In the genomic region with DNA sequence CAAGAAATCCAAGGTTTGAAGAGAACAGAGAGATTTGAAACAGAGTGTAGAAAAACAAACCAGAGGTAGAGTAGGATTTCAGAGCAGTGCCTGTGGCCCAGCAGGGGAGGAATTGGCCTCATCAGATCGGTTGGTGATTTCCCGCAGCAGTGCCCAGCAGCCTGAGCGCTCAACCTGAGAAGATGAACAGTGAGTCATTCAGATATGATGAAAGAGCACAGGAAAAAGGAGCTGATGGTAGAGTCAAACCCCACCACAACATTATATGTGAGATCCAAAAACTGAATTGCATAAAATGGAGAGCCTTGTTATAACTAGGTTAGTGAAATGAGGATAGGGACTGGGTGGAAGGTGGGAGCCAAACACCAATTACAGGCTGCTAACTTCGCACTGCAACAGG, we compare ENCODE assay signal across 9 cellular contexts.
DNase-seq lines count a peak whose midpoint lies in the region; ATAC-seq, FAIRE-seq and TF ChIP-seq lines count a peak whose summit lies in the region.
"Had no signal": no experiment of that assay in that cellular context is flagged by ENCODE, and none has a peak within 500 bp of the region (broad histone marks: within the 10 kb centered on the region; RNA-seq: fewer than 3 reads in every experiment).

No MANE protein-coding gene starts in this region.

- DNase-seq in HepG2 (ENCODE audit: low spot score) (no peak), right lobe of liver (no peak), T-cell (peak in 10 of 34 experiments; percentile 2 to 23 (median 6)), middle frontal gyrus (ENCODE audit: extremely low spot score, low spot score) (no peak), D341Med (ENCODE audit: low spot score) (no peak), GM23338 (ENCODE audit: low spot score) (no peak)
- no peak for DNase-seq in central memory CD8-positive, alpha-beta T cell (ENCODE audit: low spot score in 2 of 2)

- no peak overlapping the region for H3K9ac ChIP-seq in HepG2 (ENCODE audit: insufficient read depth, low read depth, low read length)

- TF ChIP-seq CTCF in HepG2 (CRISPR knock-in tag; IDR thresholded peaks at IDR 0.05), result no peak
- no peak for TF ChIP-seq CTCF in right lobe of liver (IDR thresholded peaks at IDR 0.05)
- no peak for TF ChIP-seq CTCF in GM23338 (conservative IDR thresholded peaks at IDR 0.05; ENCODE audit: low read depth in 2 of 2)

- WGBS in HepG2 (ENCODE audit: low lambda C conversion rate), result 70% methylated on average over 4 of the region's 4 CpGs
- 65% methylated on average over 4 of the region's 4 CpGs for WGBS in right lobe of liver (ENCODE audit: insufficient coverage, low coverage, low lambda C conversion rate, missing lambda C conversion rate)

- TF ChIP-seq POLR2A in HepG2 (IDR thresholded peaks at IDR 0.05; ENCODE audit: insufficient read depth in 1 of 2, low read depth in 2 of 2, low read length in 2 of 2) (no peak), right lobe of liver (IDR thresholded peaks at IDR 0.05) (no peak)

- H3F3A ChIP-seq in GM23338 (replicated peaks; ENCODE audit: low read depth), result no peaks in the 10 kb centered on the region

- ATAC-seq in HepG2 (no peak), right lobe of liver (no peak), T-cell (replicated peaks in 1 of 4) (peak; percentile 48 to 74 (median 55)), GM21447 (IDR thresholded peaks at IDR 0.05; ENCODE audit: unreplicated experiment) (no peak), GM23338 (no peak)
- peak; percentile 71 for ATAC-seq in central memory CD8-positive, alpha-beta T cell (replicated peaks; ENCODE audit: extremely low read depth, poor library complexity, severe bottlenecking)

- no peak overlapping the region for H3K27ac Mint-ChIP-seq in T-cell
- H3K27ac Mint-ChIP-seq in central memory CD8-positive, alpha-beta T cell (ENCODE audit: low read depth), result no peak overlapping the region
- no peak overlapping the region for H3K27ac Mint-ChIP-seq in GM23338

- H3K9me3 ChIP-seq in HepG2 (ENCODE audit: low read length) (no peaks in the 10 kb centered on the region), right lobe of liver (no peaks in the 10 kb centered on the region)

- no peak for FAIRE-seq in HepG2 (lab: Jason Lieb, UNC)
- FAIRE-seq: endometrium had no signal

- intact Hi-C loops in HepG2 (cut with micrococcal nuclease; ENCODE audit: unreplicated experiment), result no loop called here
- intact Hi-C loops in right lobe of liver (cut with DNase I), result no loop called here

- POLR2A ChIA-PET in HepG2 (lab: Yijun Ruan, JAX) (no interaction called here), T-cell (lab: Charles Lee) (no interaction called here)

- no peak overlapping the region for H3K4me3 ChIP-seq in HepG2 (replicated peaks in 1 of 3; ENCODE audit: insufficient read depth in 1 of 3, low read depth in 2 of 3, low read length in 3 of 3)
- no peak overlapping the region for H3K4me3 ChIP-seq in right lobe of liver
- H3K4me3 ChIP-seq in GM23338, result no peak overlapping the region

- H3K27me3 Mint-ChIP-seq in T-cell (no peaks in the 10 kb centered on the region), GM23338 (ENCODE audit: insufficient read depth, low read depth, poor library complexity) (no peaks in the 10 kb centered on the region)
- H3K27me3 Mint-ChIP-seq in central memory CD8-positive, alpha-beta T cell, result no peaks in the 10 kb centered on the region

- no peak for TF ChIP-seq EP300 in HepG2 (IDR thresholded peaks at IDR 0.05; ENCODE audit: low read depth in 2 of 2, low read length in 2 of 2)
- TF ChIP-seq EP300 in HepG2 (CRISPR knock-in tag; IDR thresholded peaks at IDR 0.05; ENCODE audit: borderline replicate concordance), result no peak

- no peak overlapping the region for H2AFZ ChIP-seq in HepG2 (ENCODE audit: low read length)
- H2AFZ ChIP-seq in GM23338, result no peak overlapping the region

- H3K36me3 Mint-ChIP-seq in T-cell (no peaks in the 10 kb centered on the region), GM23338 (ENCODE audit: low read depth) (no peaks in the 10 kb centered on the region; the same call in 2 of the 3 replicates)
- no peaks in the 10 kb centered on the region for H3K36me3 Mint-ChIP-seq in central memory CD8-positive, alpha-beta T cell (ENCODE audit: insufficient read depth)

- H3K79me2 ChIP-seq in HepG2 (ENCODE audit: insufficient read depth, low read length), result no peaks in the 10 kb centered on the region
- H3K79me2 ChIP-seq in GM23338 (replicated peaks; ENCODE audit: insufficient read depth), result no peaks in the 10 kb centered on the region

- H3K4me1 Mint-ChIP-seq in T-cell (peaks cover 0 to 2% (median 2%) of the 10 kb centered on the region in 3 donors), GM23338 (peaks cover 4% of the 10 kb centered on the region)
- no peaks in the 10 kb centered on the region for H3K4me1 Mint-ChIP-seq in central memory CD8-positive, alpha-beta T cell

- no peak overlapping the region for H3K27ac ChIP-seq in HepG2 (ENCODE audit: extremely low read length, insufficient read depth, low read length)
- no peak overlapping the region for H3K27ac ChIP-seq in right lobe of liver
- H3K27ac ChIP-seq in GM23338 (ENCODE audit: low read depth), result no peak overlapping the region

- no peak for TF ChIP-seq RAD21 in HepG2 (CRISPR knock-in tag; IDR thresholded peaks at IDR 0.05)

- CTCF ChIA-PET in HepG2 (lab: Yijun Ruan, JAX; ENCODE audit: low intra/inter-chr PET ratio, low total read pairs), result no interaction called here
- CTCF ChIA-PET in T-cell (lab: Charles Lee), result interaction anchor here in 1 of 2 donors (0.5 to 1.6 kb wide), 2 partner anchors 10 to 178 kb away, joined by 3 to 7 read pairs; no protein-coding TSS in a partner anchor

- H3K9me3 Mint-ChIP-seq in T-cell (no peaks in the 10 kb centered on the region), GM23338 (no peaks in the 10 kb centered on the region)
- H3K9me3 Mint-ChIP-seq in central memory CD8-positive, alpha-beta T cell, result no peaks in the 10 kb centered on the region

- peaks cover 26% of the 10 kb centered on the region for H3K9me2 ChIP-seq in GM23338 (ENCODE audit: insufficient read depth)

- peaks cover 9% of the 10 kb centered on the region for H3K4me1 ChIP-seq in HepG2 (ENCODE audit: insufficient read depth, low read length)
- H3K4me1 ChIP-seq in right lobe of liver, result peaks cover 0 to 18% (median 0%) of the 10 kb centered on the region in 4 donors
- H3K4me1 ChIP-seq in GM23338 (ENCODE audit: insufficient read depth), result no peaks in the 10 kb centered on the region

- H3K4me2 ChIP-seq in HepG2 (ENCODE audit: low read depth, low read length) (no peak overlapping the region), GM23338 (no peak overlapping the region)

- in situ Hi-C loops in HepG2 (cut with HindIII; ENCODE audit: extremely low pct_ligation_motif_present, low pct_unique_long_range_greater_than_20kb), result no loop called here

- no TSS peak for BruUV-seq in HepG2 (replicated peaks; lab: Mats Ljungman, UMichigan)

- H3K4me3 Mint-ChIP-seq in T-cell, result no peak overlapping the region
- H3K4me3 Mint-ChIP-seq in central memory CD8-positive, alpha-beta T cell, result no peak overlapping the region
- no peak overlapping the region for H3K4me3 Mint-ChIP-seq in GM23338

- H3K36me3 ChIP-seq in HepG2 (replicated peaks in 1 of 2; ENCODE audit: control insufficient read depth in 1 of 2, insufficient read depth in 2 of 2, low read length in 2 of 2) (no peaks in the 10 kb centered on the region), right lobe of liver (no peaks in the 10 kb centered on the region), GM23338 (ENCODE audit: insufficient read depth) (no peaks in the 10 kb centered on the region)

- H4K20me1 ChIP-seq in HepG2 (ENCODE audit: insufficient read depth, low read length) (no peaks in the 10 kb centered on the region), GM23338 (replicated peaks; ENCODE audit: insufficient read depth) (no peaks in the 10 kb centered on the region)

- H3K27me3 ChIP-seq in HepG2 (ENCODE audit: control insufficient read depth in 1 of 2, insufficient read depth in 2 of 2, low read length in 2 of 2) (peaks cover 0 to 3% of the 10 kb centered on the region in 2 experiments; a peak in 1 of 5 replicates), right lobe of liver (no peaks in the 10 kb centered on the region), GM23338 (ENCODE audit: insufficient read depth) (no peaks in the 10 kb centered on the region)

TF ChIP-seq in HepG2, 621 proteins besides CTCF, POLR2A, EP300 and RAD21 (continues in another document):
- TF ChIP-seq, protein P1, sequence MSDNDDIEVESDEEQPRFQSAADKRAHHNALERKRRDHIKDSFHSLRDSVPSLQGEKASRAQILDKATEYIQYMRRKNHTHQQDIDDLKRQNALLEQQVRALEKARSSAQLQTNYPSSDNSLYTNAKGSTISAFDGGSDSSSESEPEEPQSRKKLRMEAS (IDR thresholded peaks at IDR 0.05), result no peak
- TF ChIP-seq FOSL2 (CRISPR knock-in tag; IDR thresholded peaks at IDR 0.05), result peak; percentile 18; the same call in 1 of the 2 replicates
- TF ChIP-seq, protein P2, sequence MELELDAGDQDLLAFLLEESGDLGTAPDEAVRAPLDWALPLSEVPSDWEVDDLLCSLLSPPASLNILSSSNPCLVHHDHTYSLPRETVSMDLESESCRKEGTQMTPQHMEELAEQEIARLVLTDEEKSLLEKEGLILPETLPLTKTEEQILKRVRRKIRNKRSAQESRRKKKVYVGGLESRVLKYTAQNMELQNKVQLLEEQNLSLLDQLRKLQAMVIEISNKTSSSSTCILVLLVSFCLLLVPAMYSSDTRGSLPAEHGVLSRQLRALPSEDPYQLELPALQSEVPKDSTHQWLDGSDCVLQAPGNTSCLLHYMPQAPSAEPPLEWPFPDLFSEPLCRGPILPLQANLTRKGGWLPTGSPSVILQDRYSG (CRISPR knock-in tag; IDR thresholded peaks at IDR 0.05), result no peak
- no peak for TF ChIP-seq SMAD9 (CRISPR knock-in tag; IDR thresholded peaks at IDR 0.05)
- TF ChIP-seq CBFB (CRISPR knock-in tag; IDR thresholded peaks at IDR 0.05), result no peak
- no peak for TF ChIP-seq ZNF619 (CRISPR knock-in tag; IDR thresholded peaks at IDR 0.05)

TF ChIP-seq in GM23338, 12 proteins besides CTCF, POLR2A, EP300 and RAD21 (continues in another document):
- TF ChIP-seq EZH2 (IDR thresholded peaks at IDR 0.05; ENCODE audit: low read depth, unreplicated experiment) (no peak), EZH2phosphoT487 (IDR thresholded peaks at IDR 0.05; ENCODE audit: unreplicated experiment) (no peak), NANOG (IDR thresholded peaks at IDR 0.05; ENCODE audit: borderline replicate concordance) (no peak), STAT1 (IDR thresholded peaks at IDR 0.05; ENCODE audit: unreplicated experiment) (no peak), CREB1 (CRISPR knock-in tag; IDR thresholded peaks at IDR 0.05; ENCODE audit: low read depth) (no peak), ZNF114 (CRISPR knock-in tag; IDR thresholded peaks at IDR 0.05) (no peak)

Comparison
In these comparisons a context has a peak if more than half of its experiments do, and no peak if none do; other contexts are left out.
1. ATAC-seq: peak in T-cell (4 of 4) and central memory CD8-positive, alpha-beta T cell (single experiment); none in HepG2 (single experiment), right lobe of liver (0 of 4), GM21447 (single experiment) and GM23338 (single experiment).